ENCODE assay signal across 6 cellular contexts in genomic region chr2:235529621-235530020, GRCh38.
"Had no signal": no experiment of that assay in that cellular context is flagged by ENCODE, and none has a peak within 500 bp of the region (broad histone marks: within the 10 kb centered on the region; RNA-seq: fewer than 3 reads in every experiment).

No MANE protein-coding gene starts in this region.

- DNase-seq: GM23248, GOT3, H9, HCEC 1CT, IMR-90 had no signal

- H3K9ac ChIP-seq: GM23248 had no signal

- H2AFZ ChIP-seq: GM23248 had no signal

- H3K27ac ChIP-seq: GM23248 had no signal

- H3K4me3 Mint-ChIP-seq: H9 had no signal

- ATAC-seq: K562 had no signal

- H3K4me3 ChIP-seq: GM23248, K562 had no signal
